ENCODE assay signal across 9 cellular contexts in the genomic region with DNA sequence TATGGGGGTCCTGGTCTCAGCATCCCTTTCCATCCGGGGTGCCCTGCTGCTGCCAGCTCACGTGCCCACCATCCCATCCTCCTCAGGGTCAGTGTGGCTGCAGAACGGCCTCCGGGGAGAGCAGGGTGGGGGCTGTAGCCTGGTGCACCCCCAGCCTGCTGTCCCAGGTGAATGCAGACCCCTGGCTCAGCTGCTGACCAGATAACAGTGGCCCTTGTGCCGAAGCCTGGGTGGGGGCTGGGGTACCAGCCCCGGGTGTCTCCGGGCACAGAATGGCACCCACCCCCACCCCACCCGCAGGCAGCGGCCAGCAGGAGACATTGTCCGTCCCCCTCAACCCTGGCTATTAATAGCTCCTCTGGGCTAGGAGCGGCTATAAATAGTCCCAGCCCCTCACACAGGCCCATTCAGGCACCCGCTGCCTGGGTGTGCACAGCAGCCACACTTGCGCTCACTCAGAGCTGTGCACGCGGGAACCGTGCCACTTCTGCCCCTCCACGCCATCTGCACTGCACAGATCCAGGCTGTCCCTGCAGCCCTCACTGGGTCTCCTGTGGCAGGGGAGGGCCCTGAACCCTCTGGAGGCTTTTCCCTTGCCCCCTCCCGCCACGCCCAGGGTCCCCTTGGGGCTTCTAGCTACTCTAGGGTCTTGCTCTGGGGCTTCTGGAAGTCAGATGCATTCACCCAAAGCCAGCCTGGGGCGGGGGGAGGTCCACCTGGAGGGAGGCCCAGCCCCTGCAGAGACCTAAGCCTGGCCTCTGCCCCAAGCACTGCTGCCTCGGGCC. TPM values are rescaled to one million over a fixed set of nuclear protein-coding genes. Genes with fewer than 3 reads are reported as not detected.
DNase-seq lines count a peak whose midpoint lies in the region; ATAC-seq and TF ChIP-seq lines count a peak whose summit lies in the region.
"Had no signal": no experiment of that assay in that cellular context is flagged by ENCODE, and none has a peak within 500 bp of the region (broad histone marks: within the 10 kb centered on the region; RNA-seq: fewer than 3 reads in every experiment).

No MANE protein-coding gene starts in this region.

- H3K9me3 ChIP-seq in ascending aorta (no peaks in the 10 kb centered on the region), liver (ENCODE audit: control insufficient read depth in 4 of 4, low read length in 3 of 4) (no peaks in the 10 kb centered on the region), stomach smooth muscle (ENCODE audit: control insufficient read depth in 2 of 2, low read length in 2 of 2) (no peaks in the 10 kb centered on the region)

- H3K9ac ChIP-seq in liver (ENCODE audit: low read depth in 1 of 2, low read length in 2 of 2) (no peak overlapping the region), stomach smooth muscle (ENCODE audit: low read length in 2 of 2) (peak overlapping the region; percentile 29 to 55)

- intact Hi-C loops in ascending aorta (cut with DNase I): loop anchor here (1.0 to 10.0 kb wide), 3 partner anchors 23 to 368 kb away; a partner anchor contains a TSS

- no peak for TF ChIP-seq RAD21 in liver (IDR thresholded peaks at IDR 0.05)

- 73% methylated on average over 21 of the region's 21 CpGs for WGBS in liver

- H3K27ac ChIP-seq in ascending aorta (peak overlapping the region; percentile 86 to 98), liver (ENCODE audit: low read depth in 1 of 2, low read length in 2 of 2) (peak overlapping the region; percentile 74), stomach smooth muscle (ENCODE audit: low read length) (no peak overlapping the region)

- ATAC-seq in HG02938 (IDR thresholded peaks at IDR 0.05; ENCODE audit: unreplicated experiment): no peak

- H3K36me3 ChIP-seq in ascending aorta (no peaks in the 10 kb centered on the region), liver (ENCODE audit: control insufficient read depth in 4 of 4, insufficient read depth in 3 of 4, low read depth in 1 of 4, low read length in 3 of 4) (no peaks in the 10 kb centered on the region), stomach smooth muscle (ENCODE audit: control insufficient read depth in 2 of 2, insufficient read depth in 2 of 2, low read length in 2 of 2) (no peaks in the 10 kb centered on the region)

- H3K4me3 ChIP-seq in ascending aorta (peak overlapping the region in 1 of 2 donors; percentile 72), liver (ENCODE audit: low read depth in 1 of 3, low read length in 3 of 3) (no peak overlapping the region), stomach smooth muscle (ENCODE audit: low read length in 2 of 2) (peak overlapping the region in 1 of 2 donors; percentile 57)

- DNase-seq in NCI-H2171 treated with DMSO at 0.1 percent for 48 hours (lab: John Stamatoyannopoulos, UW) (peak; percentile 55), NCI-H2171 (lab: John Stamatoyannopoulos, UW) (no peak), ascending aorta (ENCODE audit: low spot score in 2 of 2) (no peak), cerebellar cortex (ENCODE audit: low spot score) (no peak), NCI-H226 (no peak)
- DNase-seq: cerebellar nuclear complex had no signal

- peaks cover 15 to 37% of the 10 kb centered on the region in 2 donors for H3K4me1 ChIP-seq in ascending aorta
- peaks cover 5 to 41% (median 31%) of the 10 kb centered on the region in 4 donors for H3K4me1 ChIP-seq in liver (ENCODE audit: control insufficient read depth in 4 of 4, insufficient read depth in 4 of 4, low read length in 3 of 4)
- peaks cover 37% of the 10 kb centered on the region for H3K4me1 ChIP-seq in stomach smooth muscle (ENCODE audit: control insufficient read depth, insufficient read depth, low read length)

- TF ChIP-seq CTCF in ascending aorta (IDR thresholded peaks at IDR 0.05) (no peak), liver (IDR thresholded peaks at IDR 0.05; ENCODE audit: low read depth, low read length, missing input control) (no peak)

- H3K27me3 ChIP-seq in ascending aorta: no peaks in the 10 kb centered on the region
- H3K27me3 ChIP-seq in liver (ENCODE audit: control insufficient read depth in 4 of 4, insufficient read depth in 4 of 4, low read length in 3 of 4): no peaks in the 10 kb centered on the region
- no peaks in the 10 kb centered on the region for H3K27me3 ChIP-seq in stomach smooth muscle (ENCODE audit: control insufficient read depth in 1 of 2, insufficient read depth in 2 of 2, low read length in 2 of 2)

TF ChIP-seq in liver, 16 proteins besides CTCF, POLR2A, EP300 and RAD21:
- no peak for TF ChIP-seq YY1 (IDR thresholded peaks at IDR 0.05)
- no peak for TF ChIP-seq EGR1 (IDR thresholded peaks at IDR 0.05; ENCODE audit: low read depth in 2 of 2)
- no peak for TF ChIP-seq RXRA (IDR thresholded peaks at IDR 0.05)
- peak; percentile 37 for TF ChIP-seq TAF1 (conservative IDR thresholded peaks at IDR 0.05)

RNA-seq across cellular contexts. Expression of a gene that starts 18.7 kb away (rescaled TPM):
- total RNA-seq in ascending aorta (61.8 TPM), liver (10 to 100 TPM; 17.2 to 98.1 TPM)
- polyA plus RNA-seq in liver: 10 to 100 TPM; 34.2 to 80.0 TPM

RNA-seq across cellular contexts. Expression of a gene that starts 18.9 kb away (rescaled TPM):
- total RNA-seq in ascending aorta: 6.9 TPM
- 10 to 100 TPM; 10.4 to 20.2 TPM for total RNA-seq in liver
- polyA plus RNA-seq in liver: 10 to 100 TPM; 12.5 to 15.6 TPM

RNA-seq across cellular contexts. Expression of a gene that starts 23.4 kb away (rescaled TPM):
- total RNA-seq in ascending aorta (269 TPM), liver (10 to 100 TPM; 14.5 to 33.8 TPM)
- polyA plus RNA-seq in liver: 10 to 100 TPM; 22.3 to 44.0 TPM

Comparison
In these comparisons a context has a peak if more than half of its experiments do, and no peak if none do; other contexts are left out.
1. H3K9ac ChIP-seq: peak in stomach smooth muscle (2 of 2); none in liver (0 of 2).